Comparison of ENCODE assay signal across 33 cellular contexts in the genomic region with DNA sequence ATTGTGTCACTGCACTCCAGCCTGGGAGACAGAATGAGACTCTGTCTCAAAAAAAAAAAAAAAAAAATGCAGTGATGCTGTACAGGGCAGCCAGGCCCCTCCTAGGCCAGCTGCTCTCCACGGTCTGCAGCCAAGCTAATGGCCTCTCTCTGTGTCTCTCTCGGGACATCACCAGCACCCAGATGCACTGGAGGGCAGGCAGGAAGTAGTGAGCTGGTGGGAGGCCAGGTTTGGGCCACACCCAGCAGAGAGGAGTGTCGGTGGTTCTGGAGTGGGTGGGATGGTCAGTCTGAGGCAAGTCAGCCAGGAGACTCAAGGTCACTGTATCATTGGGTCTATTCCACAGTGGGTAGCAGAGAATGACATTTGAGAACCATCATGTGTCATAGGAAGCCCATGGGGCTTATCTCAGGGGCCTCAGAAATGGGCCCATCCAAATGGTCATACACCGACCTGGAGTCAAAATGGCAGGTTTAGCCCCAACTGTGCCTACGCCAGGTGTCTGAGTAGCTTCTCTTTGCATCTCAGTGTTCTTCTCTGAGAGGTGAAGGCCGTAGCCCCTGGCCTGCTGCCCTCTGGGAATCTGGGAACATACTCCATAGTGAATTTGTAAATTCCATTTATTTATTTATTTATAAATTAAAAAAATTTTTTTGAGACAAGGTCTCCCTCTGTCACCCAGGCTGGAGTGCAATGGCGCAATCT. TPM values are rescaled to one million over a fixed set of nuclear protein-coding genes. Genes with fewer than 3 reads are reported as not detected.
"Had no signal": no experiment of that assay in that cellular context is flagged by ENCODE, and none has a peak within 500 bp of the region (broad histone marks: within the 10 kb centered on the region; RNA-seq: fewer than 3 reads in every experiment).

No MANE protein-coding gene starts in this region.

- H3K27me3 Mint-ChIP-seq: activated naive CD8-positive, alpha-beta T cell; effector memory CD8-positive, alpha-beta T cell; stimulated activated naive CD8-positive, alpha-beta T cell treated with anti-CD3 and anti-CD28 coated beads, Interleukin-15, Interleukin-2, amounts not matched to agents 100 ng/mL and 50 ng/mL, for 24 hours had no signal

- H3K36me3 Mint-ChIP-seq: activated naive CD8-positive, alpha-beta T cell; brain; mesothelial cell of epicardium; naive B cell had no signal

- DNase-seq: activated CD4-positive, alpha-beta T cell treated with anti-CD3 and anti-CD28 coated beads for 4 hours; activated CD4-positive, alpha-beta T cell treated with anti-CD3 and anti-CD28 coated beads, Interleukin-2, amount 50 U/mL, for 4 hours; activated CD8-positive, alpha-beta memory T cell treated with anti-CD3 and anti-CD28 coated beads for 24 hours; activated effector memory CD4-positive, alpha-beta T cell treated with Interleukin-2 at 50 U/mL for 16 hours; activated naive CD4-positive, alpha-beta T cell treated with Interleukin-2 at 50 U/mL for 16 hours; adrenal gland; aorta; effector memory CD8-positive, alpha-beta T cell; erythroblast; gastrocnemius medialis; glutamatergic neuron; islet precursor cell; left cardiac atrium; left ventricle myocardium superior; naive B cell; nephron progenitor cell; ovary; stimulated activated CD4-positive, alpha-beta T cell treated with anti-CD3 and anti-CD28 coated beads, Interleukin-12 subunit alpha, Interleukin-12 subunit beta, amount 100 ng/mL, for 4 hours; stimulated activated CD4-positive, alpha-beta T cell treated with anti-CD3 and anti-CD28 coated beads, Interleukin-4, amount 100 ng/mL, for 1 hour; trophoblast cell had no signal

- H3K36me3 ChIP-seq: adrenal gland, gastrocnemius medialis, neutrophil, ovary, thoracic aorta had no signal

- H3K9me3 ChIP-seq: adrenal gland, gastrocnemius medialis, neutrophil, ovary, thoracic aorta had no signal

- H3K9me3 Mint-ChIP-seq: brain; effector memory CD8-positive, alpha-beta T cell; mesothelial cell of epicardium; naive B cell; nephron progenitor cell; stimulated activated naive CD8-positive, alpha-beta T cell treated with anti-CD3 and anti-CD28 coated beads, Interleukin-15, Interleukin-2, amounts not matched to agents 100 ng/mL and 50 ng/mL, for 24 hours; T-helper 2 cell treated with Interferon-gamma antibody and Interleukin-4, amounts not matched to agents 5 μg/mL and 100 μg/mL, for 36 hours had no signal

- H3K4me3 ChIP-seq: adrenal gland, coronary artery, gastrocnemius medialis, ovary, skin epidermis, thoracic aorta had no signal

- H3K27me3 ChIP-seq: adrenal gland, gastrocnemius medialis, ovary had no signal

- H3K4me3 Mint-ChIP-seq: activated naive CD8-positive, alpha-beta T cell; brain; effector memory CD8-positive, alpha-beta T cell; mesothelial cell of epicardium; naive B cell; nephron progenitor cell; stimulated activated naive CD8-positive, alpha-beta T cell treated with anti-CD3 and anti-CD28 coated beads, Interleukin-15, Interleukin-2, amounts not matched to agents 100 ng/mL and 50 ng/mL, for 24 hours; T-helper 2 cell treated with Interferon-gamma antibody and Interleukin-4, amounts not matched to agents 5 μg/mL and 100 μg/mL, for 36 hours had no signal

- FAIRE-seq: urothelium cell line had no signal

- H3K4me1 ChIP-seq: adrenal gland, gastrocnemius medialis had no signal

- H3K27ac Mint-ChIP-seq: activated naive CD8-positive, alpha-beta T cell; effector memory CD8-positive, alpha-beta T cell; mesothelial cell of epicardium; naive B cell; nephron progenitor cell; progenitor cell of endocrine pancreas; stimulated activated naive CD8-positive, alpha-beta T cell treated with anti-CD3 and anti-CD28 coated beads, Interleukin-15, Interleukin-2, amounts not matched to agents 100 ng/mL and 50 ng/mL, for 24 hours; T-helper 2 cell treated with Interferon-gamma antibody and Interleukin-4, amounts not matched to agents 5 μg/mL and 100 μg/mL, for 36 hours had no signal

- ATAC-seq: effector memory CD8-positive, alpha-beta T cell; gastrocnemius medialis; left cardiac atrium; left ventricle myocardium superior; sciatic nerve had no signal

- H3K4me1 Mint-ChIP-seq: brain, nephron progenitor cell had no signal

- H3K27ac ChIP-seq: adrenal gland, coronary artery, gastrocnemius medialis, neutrophil, ovary, skin epidermis, thoracic aorta, VCaP had no signal

RNA-seq across cellular contexts. Expression of gene WNT9B, which starts 22.7 kb away (rescaled TPM):
- total RNA-seq: sciatic nerve had no signal
